ENCODE assay signal across 13 cellular contexts in genomic region chr2:54555318-54555837, GRCh38.
DNase-seq lines count a peak whose midpoint lies in the region; ATAC-seq and TF ChIP-seq lines count a peak whose summit lies in the region.
"Had no signal": no experiment of that assay in that cellular context is flagged by ENCODE, and none has a peak within 500 bp of the region (broad histone marks: within the 10 kb centered on the region; RNA-seq: fewer than 3 reads in every experiment).

No MANE protein-coding gene starts in this region.

- TF ChIP-seq CTCF in stomach (IDR thresholded peaks at IDR 0.05): no peak

- 46 to 58% (median 52%) methylated on average over 3 of the region's 3 CpGs for WGBS in stomach, 5 donors

- no peak overlapping the region for H3K4me3 Mint-ChIP-seq in T-helper 17 cell
- H3K4me3 Mint-ChIP-seq: activated CD4-positive, alpha-beta memory T cell treated with anti-CD3 and anti-CD28 coated beads for 36 hours had no signal

- intact Hi-C loops in stomach (cut with DNase I; ENCODE audit: low total_unique reads): no loop called here

- H3K9me3 ChIP-seq in T-helper 17 cell (ENCODE audit: control insufficient read depth, low read length, poor library complexity, severe bottlenecking) (no peaks in the 10 kb centered on the region), stomach (no peaks in the 10 kb centered on the region)

- peak overlapping the region in 4 of 5 donors; percentile 7 to 96 (median 93) for H3K27ac ChIP-seq in stomach

- no peaks in the 10 kb centered on the region for H3K36me3 ChIP-seq in stomach

- no peak overlapping the region for H3K4me3 ChIP-seq in stomach

- DNase-seq in T-helper 17 cell: no peak
- DNase-seq in kidney tubule cell (ENCODE audit: low spot score): peak; percentile 78
- DNase-seq in stomach: no peak
- no peak for DNase-seq in DMS 273 (lab: John Stamatoyannopoulos, UW; ENCODE audit: unreplicated experiment)
- DNase-seq in retina: no peak
- no peak for DNase-seq in GDM1 (lab: John Stamatoyannopoulos, UW)
- no peak for DNase-seq in activated effector memory CD4-positive, alpha-beta T cell treated with anti-CD3 and anti-CD28 coated beads, Interleukin-2, amount 50 U/mL, for 16 hours
- DNase-seq: activated CD4-positive, alpha-beta memory T cell treated with anti-CD3 and anti-CD28 coated beads for 36 hours; amniotic stem cell; left cardiac atrium; NCI-H446 had no signal

- H3K4me1 Mint-ChIP-seq in T-helper 17 cell: peaks cover 30% of the 10 kb centered on the region

- peak overlapping the region; percentile 5 for H3K27ac Mint-ChIP-seq in T-helper 17 cell
- H3K27ac Mint-ChIP-seq: activated CD4-positive, alpha-beta memory T cell treated with anti-CD3 and anti-CD28 coated beads for 36 hours had no signal

- H3K27me3 ChIP-seq in stomach: no peaks in the 10 kb centered on the region

- H3K4me1 ChIP-seq in stomach: peaks cover 35 to 72% (median 58%) of the 10 kb centered on the region in 4 donors

- H3K36me3 Mint-ChIP-seq in T-helper 17 cell (ENCODE audit: low read depth): peaks cover 6% of the 10 kb centered on the region

- TF ChIP-seq EP300 in stomach (IDR thresholded peaks at IDR 0.05): no peak

- no peak for TF ChIP-seq POLR2A in stomach (IDR thresholded peaks at IDR 0.05)

- ATAC-seq in GM18907 (IDR thresholded peaks at IDR 0.05; ENCODE audit: unreplicated experiment) (peak; percentile 35), T-helper 17 cell (no peak)

- no peaks in the 10 kb centered on the region for H3K27me3 Mint-ChIP-seq in T-helper 17 cell
- H3K27me3 Mint-ChIP-seq: activated CD4-positive, alpha-beta memory T cell treated with anti-CD3 and anti-CD28 coated beads for 36 hours; progenitor cell of endocrine pancreas had no signal
